10 cellular contexts compared by ENCODE assay signal in genomic region chr1:160346471-160346870, GRCh38. TPM values are rescaled to one million over a fixed set of nuclear protein-coding genes. Genes with fewer than 3 reads are reported as not detected.
A peak's percentile ranks its signal among the peaks of the same experiment; 100 is the strongest.
DNase-seq lines count a peak whose midpoint lies in the region; ATAC-seq, FAIRE-seq and TF ChIP-seq lines count a peak whose summit lies in the region.
"Not testable (repeated sequence)": the region's sequence is repeated elsewhere in the genome, so short reads cannot be mapped to it uniquely, and the experiment has no call there.
"Had no signal": no experiment of that assay in that cellular context is flagged by ENCODE, and none has a peak within 500 bp of the region (broad histone marks: within the 10 kb centered on the region; RNA-seq: fewer than 3 reads in every experiment).

No MANE protein-coding gene starts in this region.

- H2AFZ ChIP-seq in OCI-LY3 (ENCODE audit: low read depth, low read length); GM12878 (ENCODE audit: control insufficient read depth, low read depth, low read length): not testable (repeated sequence)

- in situ Hi-C loops in GM12878 (cut with MboI) = loop anchor here (25.0 kb wide), 1 partner anchor 1309 kb away; no protein-coding TSS in a partner anchor

- peaks cover 23% of the 10 kb centered on the region for H3K4me1 Mint-ChIP-seq in memory B cell
- H3K4me1 Mint-ChIP-seq in stimulated activated memory B cell treated with anti-CD40 and anti-IgM and Interleukin-4, amounts not matched to agents 10 μg/mL and 1 μg/mL and 100 μg/mL, for 72 hours = peaks cover 35% of the 10 kb centered on the region

- H3K4me3 ChIP-seq in BLaER1 = peak overlapping the region; percentile 44
- not testable (repeated sequence) for H3K4me3 ChIP-seq in HL-60 (replicated peaks; ENCODE audit: insufficient read depth, low read length)
- peak overlapping the region; percentile 58 for H3K4me3 ChIP-seq in OCI-LY3 (ENCODE audit: low read length)
- H3K4me3 ChIP-seq in GM12878 = 0 out of 2 replicates have a peak overlapping the region, but pooled peaks have one; percentile 31

- TF ChIP-seq EP300 in GM12878 (IDR thresholded peaks at IDR 0.05; ENCODE audit: borderline replicate concordance in 1 of 2, control insufficient read depth in 1 of 2, low read depth in 2 of 2, low read length in 2 of 2) = not testable (repeated sequence)

- H3K27ac ChIP-seq in BLaER1 = peak overlapping the region; percentile 80
- H3K27ac ChIP-seq in HL-60 (replicated peaks) = peak overlapping the region; percentile 73
- H3K27ac ChIP-seq in OCI-LY3 (ENCODE audit: low read length) = peak overlapping the region; percentile 94
- H3K27ac ChIP-seq in GM12878 (ENCODE audit: control insufficient read depth, insufficient read depth) = peak overlapping the region; percentile 78

- not testable (repeated sequence) for H4K20me1 ChIP-seq in BLaER1; OCI-LY3 (ENCODE audit: insufficient read depth, low read length); GM12878 (ENCODE audit: control insufficient read depth, insufficient read depth)

- H3K9me3 Mint-ChIP-seq in memory B cell; stimulated activated memory B cell treated with anti-CD40 and anti-IgM and Interleukin-4, amounts not matched to agents 10 μg/mL and 1 μg/mL and 100 μg/mL, for 72 hours: not testable (repeated sequence)

- H3K79me2 ChIP-seq in OCI-LY3 (ENCODE audit: low read length) (peaks cover 69% of the 10 kb centered on the region), GM12878 (ENCODE audit: control insufficient read depth, insufficient read depth, low read length) (peaks cover 58% of the 10 kb centered on the region)

- H3K9ac ChIP-seq in BLaER1 = peak overlapping the region; percentile 63; the same call in 1 of the 2 replicates
- peak overlapping the region; percentile 69 for H3K9ac ChIP-seq in OCI-LY3 (ENCODE audit: low read length)
- peak overlapping the region; percentile 42; the same call in 1 of the 2 replicates for H3K9ac ChIP-seq in GM12878 (ENCODE audit: control insufficient read depth, insufficient read depth, low read length)

- DNase-seq in HL-60 (ENCODE audit: low read depth in 1 of 2, low spot score in 1 of 2) = peak in 1 of 2 experiments; percentile 70
- DNase-seq in MV-4-11 (lab: John Stamatoyannopoulos, UW) = peak; percentile 33
- DNase-seq in GM12878 (ENCODE audit: low read depth, low spot score); memory B cell (ENCODE audit: low spot score in 2 of 2): not testable (repeated sequence)

- TF ChIP-seq CTCF in HL-60 (IDR thresholded peaks at IDR 0.05; ENCODE audit: insufficient read depth, low read length); OCI-LY3 (IDR thresholded peaks at IDR 0.05; ENCODE audit: low read depth, low read length); GM12878 (IDR thresholded peaks at IDR 0.05 in 2 of 3, conservative IDR thresholded peaks at IDR 0.05 in 1 of 3; ENCODE audit: control insufficient read depth in 2 of 3, extremely low read depth in 1 of 3, insufficient read depth in 1 of 3, low read depth in 3 of 3, low read length in 3 of 3): not testable (repeated sequence)

- peak overlapping the region; percentile 79 for H3K4me2 ChIP-seq in BLaER1
- peak overlapping the region; percentile 98 for H3K4me2 ChIP-seq in OCI-LY3 (ENCODE audit: low read length)
- peak overlapping the region; percentile 90 for H3K4me2 ChIP-seq in GM12878 (ENCODE audit: control insufficient read depth, insufficient read depth)

- peak overlapping the region; percentile 41 for H3K4me3 Mint-ChIP-seq in memory B cell
- H3K4me3 Mint-ChIP-seq in stimulated activated memory B cell treated with anti-CD40 and anti-IgM and Interleukin-4, amounts not matched to agents 10 μg/mL and 1 μg/mL and 100 μg/mL, for 72 hours = peak overlapping the region; percentile 39

- intact Hi-C loops in GM12878 (cut with micrococcal nuclease; ENCODE audit: unreplicated experiment) = not testable (repeated sequence)

- not testable (repeated sequence) for TF ChIP-seq POLR2A in GM12878 (IDR thresholded peaks at IDR 0.05; ENCODE audit: low read depth, low read length)

- RAD21 ChIA-PET in GM12878 (lab: Charles Lee; ENCODE audit: unreplicated experiment) = interaction anchor here (0.7 to 1.8 kb wide), 3 partner anchors 30 to 261 kb away, joined by 3 to 11 read pairs (median 3); no protein-coding TSS in a partner anchor

- SMC1A ChIA-PET in GM12878 (lab: Charles Lee; ENCODE audit: uncharacterized antibody, unreplicated experiment) = interaction anchor here (0.6 to 2.0 kb wide), 9 partner anchors 9 to 334 kb away, joined by 3 to 6 read pairs (median 4); no protein-coding TSS in a partner anchor

- peaks cover 13% of the 10 kb centered on the region for H3K36me3 Mint-ChIP-seq in memory B cell
- H3K36me3 Mint-ChIP-seq in stimulated activated memory B cell treated with anti-CD40 and anti-IgM and Interleukin-4, amounts not matched to agents 10 μg/mL and 1 μg/mL and 100 μg/mL, for 72 hours = peaks cover 36% of the 10 kb centered on the region

- ATAC-seq in GM12878; memory B cell (ENCODE audit: low read depth); stimulated activated memory B cell treated with anti-CD40 and anti-IgM and Interleukin-4, amounts not matched to agents 10 μg/mL and 1 μg/mL and 100 μg/mL, for 72 hours: not testable (repeated sequence)

- 58% methylated on average over 9 of the region's 9 CpGs for WGBS in GM12878 (ENCODE audit: insufficient coverage, insufficient replicate concordance, low lambda C conversion rate, missing lambda C conversion rate)

- peak overlapping the region; percentile 81 for H3K27ac Mint-ChIP-seq in memory B cell
- H3K27ac Mint-ChIP-seq in stimulated activated memory B cell treated with anti-CD40 and anti-IgM and Interleukin-4, amounts not matched to agents 10 μg/mL and 1 μg/mL and 100 μg/mL, for 72 hours = peak overlapping the region; percentile 85

- H3K27me3 Mint-ChIP-seq in memory B cell; stimulated activated memory B cell treated with anti-CD40 and anti-IgM and Interleukin-4, amounts not matched to agents 10 μg/mL and 1 μg/mL and 100 μg/mL, for 72 hours: not testable (repeated sequence)

- FAIRE-seq in GM12878 (lab: Jason Lieb, UNC) = not testable (repeated sequence)

- not testable (repeated sequence) for BruUV-seq in GM12878 (replicated peaks; lab: Mats Ljungman, UMichigan)

- H3K4me1 ChIP-seq in BLaER1 = peaks cover 58% of the 10 kb centered on the region
- H3K4me1 ChIP-seq in OCI-LY3 (ENCODE audit: low read length) = peaks cover 43% of the 10 kb centered on the region
- H3K4me1 ChIP-seq in GM12878 (ENCODE audit: control insufficient read depth, insufficient read depth, low read length) = peaks cover 20% of the 10 kb centered on the region

- not testable (repeated sequence) for TF ChIP-seq RAD21 in GM12878 (IDR thresholded peaks at IDR 0.05; ENCODE audit: insufficient read depth, low read depth, low read length)

- not testable (repeated sequence) for H3K9me3 ChIP-seq in BLaER1; OCI-LY3 (ENCODE audit: insufficient read depth, low read length); GM12878 (replicated peaks; ENCODE audit: control insufficient read depth, insufficient read depth, low read length)

- CTCF ChIA-PET in GM12878 (lab: Yijun Ruan, JAX) = interaction anchor here (0.5 to 2.9 kb wide), 17 partner anchors 9 to 423 kb away, joined by 3 to 23 read pairs (median 4); no protein-coding TSS in a partner anchor

- H3K36me3 ChIP-seq in BLaER1 (peaks cover 56% of the 10 kb centered on the region), OCI-LY3 (replicated peaks; ENCODE audit: low read depth, low read length) (peaks cover 53% of the 10 kb centered on the region), GM12878 (ENCODE audit: control insufficient read depth in 2 of 2, insufficient read depth in 2 of 2, low read length in 1 of 2) (peaks cover 13 to 24% of the 10 kb centered on the region in 2 experiments)

- POLR2A ChIA-PET in GM12878 (lab: Charles Lee) = interaction anchor here (0.6 to 4.8 kb wide), 8 partner anchors 9 to 332 kb away, joined by 3 to 25 read pairs (median 4); no protein-coding TSS in a partner anchor

- not testable (repeated sequence) for H3K27me3 ChIP-seq in BLaER1; HL-60 (ENCODE audit: insufficient read depth, poor library complexity, severe bottlenecking); OCI-LY3 (ENCODE audit: low read depth, low read length); GM12878 (replicated peaks in 1 of 2; ENCODE audit: control insufficient read depth in 2 of 2, insufficient read depth in 2 of 2, low read length in 1 of 2)

RNA-seq across cellular contexts. Expression of gene NCSTN, which starts 3.3 kb away (rescaled TPM):
- 108 and 122 TPM in 2 replicates for total RNA-seq in GM12878 (2013; cell fraction: nucleolus; rRNA removed)
- total RNA-seq in GM12878 (2014; rRNA removed) (34.0 and 34.1 TPM in 2 replicates), GM12878 (2014; rRNA removed; fragmentation: Illumina TruSeq; extraction: Trizol) (34.5 and 36.6 TPM in 2 replicates), GM12878 (2021) (62.5 and 68.3 TPM in 2 replicates)
- polyA plus RNA-seq in GM12878 (2011; ENCODE audit: low read depth) = 37.4 TPM
- polyA plus RNA-seq in GM12878 (2011; rRNA removed) (45.9 and 88.2 TPM in 2 replicates), GM12878 (2014; fragmentation: Illumina TruSeq; extraction: Trizol) (81.5 and 92.9 TPM in 2 replicates), GM12878 (2014; fragmentation: Nextera tagmentation; extraction: Ambion mirVana) (10 to 100 TPM; 33.3 to 41.6 TPM), GM12878 (2014; rRNA removed) (57.0 and 58.0 TPM in 2 replicates), GM12878 (2016; fragmentation: Nextera tagmentation; extraction: Ambion mirVana) (10 to 100 TPM; 63.7 to 66.5 TPM)
- polyA plus RNA-seq in GM12878 (2011; cell fraction: cytosol; rRNA removed) = 81.8 and 98.9 TPM in 2 replicates
- 161 and 187 TPM in 2 replicates for polyA plus RNA-seq in GM12878 (2011; cell fraction: nucleus; rRNA removed)
- polyA plus RNA-seq in GM12878 (2012) = 51.6 and 56.7 TPM in 2 replicates
- 101 and 113 TPM in 2 replicates for polyA minus RNA-seq in GM12878 (2011; rRNA and poly(A)+ RNA removed)
- polyA minus RNA-seq in GM12878 (2011; cell fraction: cytosol; rRNA and poly(A)+ RNA removed) = 29.8 and 34.2 TPM in 2 replicates
- polyA minus RNA-seq in GM12878 (2011; cell fraction: nucleus; rRNA and poly(A)+ RNA removed) = 69.2 and 76.1 TPM in 2 replicates

RNA-seq across cellular contexts. Expression of gene COPA, which starts 3.4 kb away (rescaled TPM):
- total RNA-seq in GM12878 (2013; cell fraction: nucleolus; rRNA removed) = 126 and 149 TPM in 2 replicates
- total RNA-seq in GM12878 (2014; rRNA removed) (125 and 127 TPM in 2 replicates), GM12878 (2014; rRNA removed; fragmentation: Illumina TruSeq; extraction: Trizol) (91.6 and 98.3 TPM in 2 replicates), GM12878 (2021) (119 and 125 TPM in 2 replicates)
- 118 TPM for polyA plus RNA-seq in GM12878 (2011; ENCODE audit: low read depth)
- polyA plus RNA-seq in GM12878 (2011; rRNA removed) (168 and 180 TPM in 2 replicates), GM12878 (2014; fragmentation: Illumina TruSeq; extraction: Trizol) (142 and 184 TPM in 2 replicates), GM12878 (2014; fragmentation: Nextera tagmentation; extraction: Ambion mirVana) (10 to 100 TPM; 53.7 to 70.6 TPM), GM12878 (2014; rRNA removed) (93.8 and 108 TPM in 2 replicates), GM12878 (2016; fragmentation: Nextera tagmentation; extraction: Ambion mirVana) (100 to 1,000 TPM; 163 to 169 TPM)
- polyA plus RNA-seq in GM12878 (2011; cell fraction: cytosol; rRNA removed) = 158 and 160 TPM in 2 replicates
- polyA plus RNA-seq in GM12878 (2011; cell fraction: nucleus; rRNA removed) = 91.3 and 92.3 TPM in 2 replicates
- 108 and 110 TPM in 2 replicates for polyA plus RNA-seq in GM12878 (2012)
- polyA minus RNA-seq in GM12878 (2011; rRNA and poly(A)+ RNA removed) = 281 and 355 TPM in 2 replicates
- polyA minus RNA-seq in GM12878 (2011; cell fraction: cytosol; rRNA and poly(A)+ RNA removed) = 82.9 and 103 TPM in 2 replicates
- polyA minus RNA-seq in GM12878 (2011; cell fraction: nucleus; rRNA and poly(A)+ RNA removed) = 63.6 and 72.9 TPM in 2 replicates

RNA-seq across cellular contexts. Expression of gene NHLH1, which starts 20.4 kb away (rescaled TPM):
- total RNA-seq in GM12878 (2013; cell fraction: nucleolus; rRNA removed) = 0.19 TPM in 1 of 2 replicates, not detected in the other
- total RNA-seq in GM12878 (2014; rRNA removed) (0.11 TPM in 1 of 2 replicates, not detected in the other), GM12878 (2014; rRNA removed; fragmentation: Illumina TruSeq; extraction: Trizol) (0.40 and 0.46 TPM in 2 replicates), GM12878 (2021) (0.80 and 0.85 TPM in 2 replicates)
- polyA plus RNA-seq in GM12878 (2011; ENCODE audit: low read depth) = 0.75 TPM
- polyA plus RNA-seq in GM12878 (2011; rRNA removed) (0.12 and 0.22 TPM in 2 replicates), GM12878 (2014; fragmentation: Illumina TruSeq; extraction: Trizol) (0.76 and 0.98 TPM in 2 replicates), GM12878 (2014; fragmentation: Nextera tagmentation; extraction: Ambion mirVana) (under 1 TPM; 0.27 to 0.43 TPM), GM12878 (2014; rRNA removed) (0.76 and 1.2 TPM in 2 replicates), GM12878 (2016; fragmentation: Nextera tagmentation; extraction: Ambion mirVana) (under 1 TPM; 0.23 to 0.56 TPM)
- polyA plus RNA-seq in GM12878 (2011; cell fraction: cytosol; rRNA removed) = 0.20 and 0.22 TPM in 2 replicates
- polyA plus RNA-seq in GM12878 (2011; cell fraction: nucleus; rRNA removed) = 0.80 and 1.2 TPM in 2 replicates
- 1.3 TPM in 2 replicates for polyA plus RNA-seq in GM12878 (2012)
- polyA minus RNA-seq in GM12878 (2011; rRNA and poly(A)+ RNA removed) = 0.15 TPM in 1 of 2 replicates, not detected in the other
- not detected in 2 replicates for polyA minus RNA-seq in GM12878 (2011; cell fraction: cytosol; rRNA and poly(A)+ RNA removed)
- polyA minus RNA-seq in GM12878 (2011; cell fraction: nucleus; rRNA and poly(A)+ RNA removed) = 0.24 and 0.67 TPM in 2 replicates
- total RNA-seq: M059J had no signal

RNA-seq across cellular contexts. Expression of gene VANGL2, which starts 53.9 kb away (rescaled TPM):
- total RNA-seq in GM12878 (2013; cell fraction: nucleolus; rRNA removed) = 4.9 and 5.3 TPM in 2 replicates
- 0.11 and 0.23 TPM in 2 replicates for total RNA-seq in GM12878 (2014; rRNA removed)
- 0.27 and 0.28 TPM in 2 replicates for total RNA-seq in GM12878 (2014; rRNA removed; fragmentation: Illumina TruSeq; extraction: Trizol)
- total RNA-seq in GM12878 (2021) = 1.1 and 1.2 TPM in 2 replicates
- polyA plus RNA-seq in GM12878 (2011; ENCODE audit: low read depth) = 0.43 TPM
- polyA plus RNA-seq in GM12878 (2011; rRNA removed) = 3.0 and 5.0 TPM in 2 replicates
- 4.7 and 5.1 TPM in 2 replicates for polyA plus RNA-seq in GM12878 (2011; cell fraction: cytosol; rRNA removed)
- polyA plus RNA-seq in GM12878 (2011; cell fraction: nucleus; rRNA removed) = 10.0 and 10.7 TPM in 2 replicates
- 0.58 and 0.70 TPM in 2 replicates for polyA plus RNA-seq in GM12878 (2012)
- 0.79 and 1.0 TPM in 2 replicates for polyA plus RNA-seq in GM12878 (2014; fragmentation: Illumina TruSeq; extraction: Trizol)
- under 1 TPM; 0.10 to 0.13 TPM for polyA plus RNA-seq in GM12878 (2014; fragmentation: Nextera tagmentation; extraction: Ambion mirVana)
- polyA plus RNA-seq in GM12878 (2014; rRNA removed) = 1.2 and 5.0 TPM in 2 replicates
- polyA plus RNA-seq in GM12878 (2016; fragmentation: Nextera tagmentation; extraction: Ambion mirVana) = under 1 TPM; 0.16 to 0.28 TPM
- 3.1 and 4.1 TPM in 2 replicates for polyA minus RNA-seq in GM12878 (2011; rRNA and poly(A)+ RNA removed)
- polyA minus RNA-seq in GM12878 (2011; cell fraction: cytosol; rRNA and poly(A)+ RNA removed) = 1.2 and 2.6 TPM in 2 replicates
- polyA minus RNA-seq in GM12878 (2011; cell fraction: nucleus; rRNA and poly(A)+ RNA removed) = 0.73 and 1.4 TPM in 2 replicates
- total RNA-seq: CD8-positive, alpha-beta T cell; HFFc6 had no signal
